ENCODE assay signal across 10 cellular contexts in the genomic region with DNA sequence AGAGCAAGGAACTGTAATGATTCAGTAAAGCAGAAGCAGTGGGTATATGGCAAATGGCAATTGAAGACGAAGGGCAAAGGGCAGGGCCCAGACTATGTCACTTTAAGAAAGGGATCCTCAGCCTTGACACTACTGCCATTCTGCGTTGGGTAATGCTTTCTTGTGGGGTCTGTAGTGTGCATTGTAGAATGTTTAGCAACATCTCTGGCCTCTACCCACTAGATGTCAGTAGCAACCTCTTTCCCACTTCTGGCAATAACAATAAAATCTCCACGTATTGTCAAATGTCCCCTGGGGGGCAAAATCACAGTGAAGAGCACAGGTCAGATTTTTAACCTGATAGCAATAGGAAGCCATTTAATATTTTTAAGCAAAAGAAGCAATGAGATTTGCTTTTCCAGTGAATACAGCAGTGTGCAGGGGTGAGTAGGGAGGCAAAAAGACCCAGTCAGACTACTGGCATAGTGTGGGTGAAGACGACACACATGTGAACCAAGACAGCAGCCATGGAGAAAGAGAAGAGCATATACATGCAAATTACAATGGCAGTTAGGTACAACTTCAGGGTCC.
A peak's percentile ranks its signal among the peaks of the same experiment; 100 is the strongest.
DNase-seq lines count a peak whose midpoint lies in the region; ATAC-seq and TF ChIP-seq lines count a peak whose summit lies in the region.
"Had no signal": no experiment of that assay in that cellular context is flagged by ENCODE, and none has a peak within 500 bp of the region (broad histone marks: within the 10 kb centered on the region; RNA-seq: fewer than 3 reads in every experiment).

No MANE protein-coding gene starts in this region.

- DNase-seq in EH (ENCODE audit: low read depth) (peak; percentile 41), LNCaP clone FGC (ENCODE audit: low read depth) (no peak), mammary epithelial cell (no peak), mucosa of descending colon (peak in 1 of 3 donors; percentile 32), NCI-H2196 treated with DMSO at 0.1 percent for 48 hours (lab: John Stamatoyannopoulos, UW; ENCODE audit: unreplicated experiment) (no peak), hepatic stellate cell (ENCODE audit: low spot score) (no peak), cerebellum (ENCODE audit: low spot score) (no peak)
- no peak for DNase-seq in activated naive CD8-positive, alpha-beta T cell treated with anti-CD3 and anti-CD28 coated beads, Interleukin-2, amount 50 U/mL, for 24 hours
- DNase-seq: activated effector memory CD4-positive, alpha-beta T cell treated with anti-CD3 and anti-CD28 coated beads, Interleukin-2, amount 50 U/mL, for 16 hours had no signal

- BruUV-seq in mammary epithelial cell (replicated peaks; lab: Mats Ljungman, UMichigan): no TSS peak

- CTCF ChIA-PET in mammary epithelial cell (lab: Charles Lee; ENCODE audit: low non-redundant PET): no interaction called here

- H3K4me2 ChIP-seq in mammary epithelial cell (ENCODE audit: insufficient read depth, low read depth, low read length): no peak overlapping the region

- TF ChIP-seq CTCF in LNCaP clone FGC (IDR thresholded peaks at IDR 0.05; ENCODE audit: control insufficient read depth, extremely low read depth, insufficient read depth): peak; percentile 63
- peak; percentile 34 to 37 for TF ChIP-seq CTCF in mammary epithelial cell (conservative IDR thresholded peaks at IDR 0.05 in 1 of 2, IDR thresholded peaks at IDR 0.05 in 1 of 2; ENCODE audit: extremely low read depth in 1 of 2, insufficient read depth in 1 of 2, low read depth in 1 of 2, low read length in 2 of 2)
- TF ChIP-seq CTCF in mucosa of descending colon (IDR thresholded peaks at IDR 0.05): no peak

- dilution Hi-C loops in mammary epithelial cell (cut with HindIII; ENCODE audit: low sequenced_read_pairs): no loop called here

- H3K9me3 ChIP-seq in mammary epithelial cell (replicated peaks; ENCODE audit: insufficient read depth, low read length) (no peaks in the 10 kb centered on the region), mucosa of descending colon (no peaks in the 10 kb centered on the region)

- in situ Hi-C loops in mammary epithelial cell (cut with MboI; ENCODE audit: low sequenced_read_pairs in 2 of 2): no loop called here

- peaks cover 4% of the 10 kb centered on the region for H3K36me3 ChIP-seq in mammary epithelial cell (ENCODE audit: insufficient read depth, low read length)
- H3K36me3 ChIP-seq in mucosa of descending colon (ENCODE audit: low read depth): no peaks in the 10 kb centered on the region

- no peak overlapping the region for H2AFZ ChIP-seq in mammary epithelial cell (ENCODE audit: low read depth, low read length)

- H3K4me3 ChIP-seq in LNCaP clone FGC (ENCODE audit: low read depth, low read length) (no peak overlapping the region), mammary epithelial cell (replicated peaks in 1 of 3; ENCODE audit: insufficient read depth in 1 of 3, low read depth in 2 of 3, low read length in 3 of 3) (no peak overlapping the region), mucosa of descending colon (no peak overlapping the region)

- intact Hi-C loops in mammary epithelial cell (cut with micrococcal nuclease): loop anchor here (2.0 to 5.0 kb wide), 2 partner anchors 116 to 196 kb away; no protein-coding TSS in a partner anchor
- intact Hi-C loops in mucosa of descending colon (cut with DNase I, micrococcal nuclease): no loop called here

- no peak overlapping the region for H3K4me3 Mint-ChIP-seq in activated naive CD8-positive, alpha-beta T cell treated with anti-CD3 and anti-CD28 coated beads, Interleukin-2, amount 50 U/mL, for 24 hours

- H3K4me1 Mint-ChIP-seq in activated naive CD8-positive, alpha-beta T cell treated with anti-CD3 and anti-CD28 coated beads, Interleukin-2, amount 50 U/mL, for 24 hours: no peaks in the 10 kb centered on the region

- H3K4me1 ChIP-seq in mammary epithelial cell (ENCODE audit: insufficient read depth, low read length) (peaks cover 16% of the 10 kb centered on the region), mucosa of descending colon (ENCODE audit: low read depth) (peaks cover 7% of the 10 kb centered on the region)

- H3K27ac Mint-ChIP-seq in activated naive CD8-positive, alpha-beta T cell treated with anti-CD3 and anti-CD28 coated beads, Interleukin-2, amount 50 U/mL, for 24 hours: no peak overlapping the region

- peaks cover 27% of the 10 kb centered on the region for H3K36me3 Mint-ChIP-seq in activated naive CD8-positive, alpha-beta T cell treated with anti-CD3 and anti-CD28 coated beads, Interleukin-2, amount 50 U/mL, for 24 hours (ENCODE audit: low read depth)

- no peaks in the 10 kb centered on the region for H3K27me3 Mint-ChIP-seq in activated naive CD8-positive, alpha-beta T cell treated with anti-CD3 and anti-CD28 coated beads, Interleukin-2, amount 50 U/mL, for 24 hours

- H3K79me2 ChIP-seq in mammary epithelial cell (ENCODE audit: insufficient read depth, low read length): no peaks in the 10 kb centered on the region

- H4K20me1 ChIP-seq in mammary epithelial cell (ENCODE audit: insufficient read depth, low read length): no peaks in the 10 kb centered on the region

- no peak overlapping the region for H3K27ac ChIP-seq in mammary epithelial cell (ENCODE audit: insufficient read depth, low read depth, low read length)
- H3K27ac ChIP-seq: HL-60 had no signal

- WGBS in mammary epithelial cell (ENCODE audit: low coverage, missing lambda C conversion rate): 75% methylated on average over 3 of the region's 4 CpGs

- H3K9me3 Mint-ChIP-seq in activated naive CD8-positive, alpha-beta T cell treated with anti-CD3 and anti-CD28 coated beads, Interleukin-2, amount 50 U/mL, for 24 hours: no peaks in the 10 kb centered on the region

- H3K9ac ChIP-seq in mammary epithelial cell (ENCODE audit: insufficient read depth, low read length): no peak overlapping the region

- peak; percentile 58 for ATAC-seq in mucosa of descending colon
- no peak for ATAC-seq in activated naive CD8-positive, alpha-beta T cell treated with anti-CD3 and anti-CD28 coated beads, Interleukin-2, amount 50 U/mL, for 24 hours

- no peaks in the 10 kb centered on the region for H3K27me3 ChIP-seq in mammary epithelial cell (ENCODE audit: insufficient read depth, low read length)
